ENCODE assay signal across 1 cellular context in the genomic region with DNA sequence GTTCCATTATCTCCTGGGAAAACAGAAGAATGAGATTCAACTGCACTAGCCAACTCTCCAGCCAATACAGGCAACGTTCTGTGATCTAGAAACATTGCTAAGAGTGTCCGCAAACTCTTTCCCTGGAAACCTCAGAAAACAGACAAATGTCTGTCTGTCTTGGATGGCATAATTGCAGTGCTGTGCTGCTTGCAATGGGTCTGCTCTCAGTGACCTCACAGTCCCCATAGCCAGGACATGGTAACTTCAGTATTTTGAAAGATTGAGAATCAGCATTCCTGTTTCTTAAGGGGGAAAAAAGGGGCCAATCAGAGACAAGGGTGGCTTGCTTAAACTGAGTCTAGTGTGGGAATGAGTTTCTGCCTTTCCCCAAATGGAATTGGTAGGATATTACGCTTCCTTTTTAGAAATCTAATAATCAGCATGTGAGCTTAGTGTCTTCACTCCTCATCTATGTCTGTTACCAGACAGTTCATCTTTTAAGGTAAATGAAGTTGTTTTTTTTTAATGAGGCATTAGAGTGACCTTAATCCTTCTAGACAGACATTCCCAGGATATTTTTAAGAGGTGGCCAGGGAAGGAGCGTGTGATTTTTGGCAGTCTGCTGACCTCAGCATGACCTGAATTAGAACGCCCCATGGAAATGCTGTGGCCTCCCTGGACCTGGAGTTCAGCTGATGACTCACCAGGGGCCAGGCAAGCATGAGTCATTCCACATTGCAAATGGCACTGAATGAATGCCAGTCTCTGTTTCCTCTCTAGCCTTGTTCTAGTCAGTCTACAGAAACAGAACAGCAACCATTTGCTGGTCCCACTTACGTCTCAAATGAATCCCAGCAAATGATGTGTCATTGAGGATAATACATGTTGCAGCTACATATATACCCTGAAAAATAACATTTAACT.
TF ChIP-seq lines count a peak whose summit lies in the region.

No MANE protein-coding gene starts in this region.

TF ChIP-seq in A549, 52 proteins besides CTCF, POLR2A, EP300 and RAD21 (continued from another document):
- TF ChIP-seq, protein P1, sequence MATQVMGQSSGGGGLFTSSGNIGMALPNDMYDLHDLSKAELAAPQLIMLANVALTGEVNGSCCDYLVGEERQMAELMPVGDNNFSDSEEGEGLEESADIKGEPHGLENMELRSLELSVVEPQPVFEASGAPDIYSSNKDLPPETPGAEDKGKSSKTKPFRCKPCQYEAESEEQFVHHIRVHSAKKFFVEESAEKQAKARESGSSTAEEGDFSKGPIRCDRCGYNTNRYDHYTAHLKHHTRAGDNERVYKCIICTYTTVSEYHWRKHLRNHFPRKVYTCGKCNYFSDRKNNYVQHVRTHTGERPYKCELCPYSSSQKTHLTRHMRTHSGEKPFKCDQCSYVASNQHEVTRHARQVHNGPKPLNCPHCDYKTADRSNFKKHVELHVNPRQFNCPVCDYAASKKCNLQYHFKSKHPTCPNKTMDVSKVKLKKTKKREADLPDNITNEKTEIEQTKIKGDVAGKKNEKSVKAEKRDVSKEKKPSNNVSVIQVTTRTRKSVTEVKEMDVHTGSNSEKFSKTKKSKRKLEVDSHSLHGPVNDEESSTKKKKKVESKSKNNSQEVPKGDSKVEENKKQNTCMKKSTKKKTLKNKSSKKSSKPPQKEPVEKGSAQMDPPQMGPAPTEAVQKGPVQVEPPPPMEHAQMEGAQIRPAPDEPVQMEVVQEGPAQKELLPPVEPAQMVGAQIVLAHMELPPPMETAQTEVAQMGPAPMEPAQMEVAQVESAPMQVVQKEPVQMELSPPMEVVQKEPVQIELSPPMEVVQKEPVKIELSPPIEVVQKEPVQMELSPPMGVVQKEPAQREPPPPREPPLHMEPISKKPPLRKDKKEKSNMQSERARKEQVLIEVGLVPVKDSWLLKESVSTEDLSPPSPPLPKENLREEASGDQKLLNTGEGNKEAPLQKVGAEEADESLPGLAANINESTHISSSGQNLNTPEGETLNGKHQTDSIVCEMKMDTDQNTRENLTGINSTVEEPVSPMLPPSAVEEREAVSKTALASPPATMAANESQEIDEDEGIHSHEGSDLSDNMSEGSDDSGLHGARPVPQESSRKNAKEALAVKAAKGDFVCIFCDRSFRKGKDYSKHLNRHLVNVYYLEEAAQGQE (IDR thresholded peaks at IDR 0.05) = no peak
- TF ChIP-seq CBX2 (IDR thresholded peaks at IDR 0.05; ENCODE audit: borderline replicate concordance, low read depth) (no peak), TP53 (CRISPR knock-in tag; IDR thresholded peaks at IDR 0.05) (no peak), CHD4 (IDR thresholded peaks at IDR 0.05; ENCODE audit: borderline replicate concordance) (no peak), MAZ (IDR thresholded peaks at IDR 0.05; ENCODE audit: borderline replicate concordance, low read depth, low read length) (no peak), FOSB (CRISPR knock-in tag; IDR thresholded peaks at IDR 0.05) (peak; percentile 27; the same call in 1 of the 2 replicates), ZFP36 (IDR thresholded peaks at IDR 0.05; ENCODE audit: borderline replicate concordance, partially characterized antibody) (no peak), MAFK (IDR thresholded peaks at IDR 0.05; ENCODE audit: partially characterized antibody) (peak; percentile 97), HOXB13 (CRISPR knock-in tag; IDR thresholded peaks at IDR 0.05; ENCODE audit: low read depth) (peak; percentile 78; the same call in 1 of the 2 replicates), CEBPB (IDR thresholded peaks at IDR 0.05) (peak in 1 of 2 experiments; percentile 75; a peak in 2 of 4 replicates), JUN (IDR thresholded peaks at IDR 0.05) (peak; percentile 67 to 73; a peak in 4 of 5 replicates), POLR2AphosphoS2 (conservative IDR thresholded peaks at IDR 0.05; ENCODE audit: low read length) (no peak), CBX8 (IDR thresholded peaks at IDR 0.05) (no peak), HDAC2 (IDR thresholded peaks at IDR 0.05) (no peak), FOXS1 (CRISPR knock-in tag; IDR thresholded peaks at IDR 0.05) (no peak), NFE2L2 (conservative IDR thresholded peaks at IDR 0.05; ENCODE audit: low read length) (no peak), ESRRA (IDR thresholded peaks at IDR 0.05; ENCODE audit: borderline replicate concordance, low read length) (no peak), RNF2 (IDR thresholded peaks at IDR 0.05; ENCODE audit: borderline replicate concordance, low read depth) (no peak), RFX5 (IDR thresholded peaks at IDR 0.05) (no peak; the same call in 1 of the 2 replicates), JUNB (IDR thresholded peaks at IDR 0.05) (peak; percentile 96), RARB (CRISPR knock-in tag; IDR thresholded peaks at IDR 0.05) (no peak)
- TF ChIP-seq, protein P2, sequence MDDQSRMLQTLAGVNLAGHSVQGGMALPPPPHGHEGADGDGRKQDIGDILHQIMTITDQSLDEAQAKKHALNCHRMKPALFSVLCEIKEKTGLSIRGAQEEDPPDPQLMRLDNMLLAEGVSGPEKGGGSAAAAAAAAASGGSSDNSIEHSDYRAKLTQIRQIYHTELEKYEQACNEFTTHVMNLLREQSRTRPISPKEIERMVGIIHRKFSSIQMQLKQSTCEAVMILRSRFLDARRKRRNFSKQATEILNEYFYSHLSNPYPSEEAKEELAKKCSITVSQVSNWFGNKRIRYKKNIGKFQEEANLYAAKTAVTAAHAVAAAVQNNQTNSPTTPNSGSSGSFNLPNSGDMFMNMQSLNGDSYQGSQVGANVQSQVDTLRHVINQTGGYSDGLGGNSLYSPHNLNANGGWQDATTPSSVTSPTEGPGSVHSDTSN (IDR thresholded peaks at IDR 0.05) = peak; percentile 65; the same call in 1 of the 2 replicates
- TF ChIP-seq, protein P3, sequence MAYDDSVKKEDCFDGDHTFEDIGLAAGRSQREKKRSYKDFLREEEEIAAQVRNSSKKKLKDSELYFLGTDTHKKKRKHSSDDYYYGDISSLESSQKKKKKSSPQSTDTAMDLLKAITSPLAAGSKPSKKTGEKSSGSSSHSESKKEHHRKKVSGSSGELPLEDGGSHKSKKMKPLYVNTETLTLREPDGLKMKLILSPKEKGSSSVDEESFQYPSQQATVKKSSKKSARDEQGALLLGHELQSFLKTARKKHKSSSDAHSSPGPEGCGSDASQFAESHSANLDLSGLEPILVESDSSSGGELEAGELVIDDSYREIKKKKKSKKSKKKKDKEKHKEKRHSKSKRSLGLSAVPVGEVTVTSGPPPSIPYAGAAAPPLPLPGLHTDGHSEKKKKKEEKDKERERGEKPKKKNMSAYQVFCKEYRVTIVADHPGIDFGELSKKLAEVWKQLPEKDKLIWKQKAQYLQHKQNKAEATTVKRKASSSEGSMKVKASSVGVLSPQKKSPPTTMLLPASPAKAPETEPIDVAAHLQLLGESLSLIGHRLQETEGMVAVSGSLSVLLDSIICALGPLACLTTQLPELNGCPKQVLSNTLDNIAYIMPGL (CRISPR knock-in tag; IDR thresholded peaks at IDR 0.05; ENCODE audit: borderline replicate concordance) = no peak
- TF ChIP-seq, protein P4, sequence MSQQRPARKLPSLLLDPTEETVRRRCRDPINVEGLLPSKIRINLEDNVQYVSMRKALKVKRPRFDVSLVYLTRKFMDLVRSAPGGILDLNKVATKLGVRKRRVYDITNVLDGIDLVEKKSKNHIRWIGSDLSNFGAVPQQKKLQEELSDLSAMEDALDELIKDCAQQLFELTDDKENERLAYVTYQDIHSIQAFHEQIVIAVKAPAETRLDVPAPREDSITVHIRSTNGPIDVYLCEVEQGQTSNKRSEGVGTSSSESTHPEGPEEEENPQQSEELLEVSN (IDR thresholded peaks at IDR 0.05; ENCODE audit: borderline replicate concordance, low read depth) = 0 out of 2 replicates have a peak, but pooled peaks have one; percentile 19
TF ChIP-seq in A549: peak in this region for 14.
